8 cellular contexts compared by ENCODE assay signal in genomic region chr1:37514350-37515184, GRCh38. TPM values are rescaled to one million over a fixed set of nuclear protein-coding genes. Genes with fewer than 3 reads are reported as not detected.
DNase-seq lines count a peak whose midpoint lies in the region; ATAC-seq lines count a peak whose summit lies in the region.

TSS of gene MEAF6 (minus strand) at chr1:37514766. CDS start at chr1:37514746, 20 bp downstream.

- DNase-seq in AG08395 (ENCODE audit: low spot score) (peak; percentile 97), NCI-H2227 treated with DMSO at 0.1 percent for 48 hours (lab: John Stamatoyannopoulos, UW) (peak; percentile 80), cerebellum (ENCODE audit: low spot score) (peak; percentile 88), kidney glomerular epithelial cell (lab: John Stamatoyannopoulos, UW) (peak; percentile 83)
- DNase-seq in activated CD4-positive, alpha-beta T cell treated with anti-CD3 and anti-CD28 coated beads for 1 hour: peak; percentile 74
- peak; percentile 57 to 69 for DNase-seq in stimulated activated CD4-positive, alpha-beta T cell treated with anti-CD3 and anti-CD28 coated beads, Interleukin-1b, Interleukin-23, amount 100 ng/mL, for 1 hour (ENCODE audit: low read depth in 2 of 2)

- ATAC-seq in GM18867 (IDR thresholded peaks at IDR 0.05; ENCODE audit: unreplicated experiment): peak; percentile 87
- ATAC-seq in HG03103 (IDR thresholded peaks at IDR 0.05; ENCODE audit: low read depth, unreplicated experiment): peak; percentile 78

RNA-seq across cellular contexts. Expression of gene MEAF6, which starts in this region (rescaled TPM):
- total RNA-seq in cerebellum: 75.5 TPM

Comparison
In these comparisons a context has a peak if more than half of its experiments do, and no peak if none do; other contexts are left out.
1. Peak in every context shown above with its lines: DNase-seq and ATAC-seq.